In the genomic region with DNA sequence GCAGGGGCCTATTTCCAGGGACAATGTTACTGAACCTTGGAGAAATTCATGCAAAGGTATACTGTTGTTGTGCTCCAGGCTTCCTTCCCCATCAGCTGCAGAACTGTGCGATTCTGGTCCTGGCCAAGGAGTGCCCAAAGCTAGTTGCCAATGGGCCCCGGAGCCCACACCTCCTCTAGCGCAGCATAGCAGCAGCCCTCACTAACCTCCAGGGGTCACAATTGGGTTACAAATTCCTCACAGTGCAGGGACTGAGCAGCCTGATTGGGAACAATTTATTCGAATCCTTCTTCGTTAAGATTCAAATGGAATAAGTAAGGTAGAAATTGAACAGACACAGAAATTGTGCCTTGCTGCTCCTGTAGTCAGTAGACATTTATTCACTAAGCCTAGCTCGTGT, we compare ENCODE assay signal across 8 cellular contexts.
DNase-seq lines count a peak whose midpoint lies in the region; ATAC-seq and TF ChIP-seq lines count a peak whose summit lies in the region.

No MANE protein-coding gene starts in this region.

- peaks cover 17% of the 10 kb centered on the region for H3K36me3 Mint-ChIP-seq in chondrocyte (ENCODE audit: low read depth)

- H3K4me1 Mint-ChIP-seq in chondrocyte (ENCODE audit: low read depth), result no peaks in the 10 kb centered on the region

- DNase-seq in COLO829 (ENCODE audit: low spot score), result peak; percentile 2
- peak; percentile 12 for DNase-seq in NCI-H1694 treated with DMSO at 0.1 percent for 48 hours (lab: John Stamatoyannopoulos, UW)
- no peak for DNase-seq in chondrocyte (ENCODE audit: low spot score)
- DNase-seq in medulla oblongata (ENCODE audit: extremely low spot score), result peak; percentile 88
- no peak for DNase-seq in NCI-H446 treated with DMSO at 0.1 percent for 48 hours (lab: John Stamatoyannopoulos, UW)
- DNase-seq in NCI-H1048 (lab: John Stamatoyannopoulos, UW), result no peak

- peaks cover 23% of the 10 kb centered on the region for H3K9me3 Mint-ChIP-seq in chondrocyte (ENCODE audit: low read depth)

- peak; percentile 63 for TF ChIP-seq CTCF in chondrocyte (IDR thresholded peaks at IDR 0.05)

- no peak overlapping the region for H3K4me3 Mint-ChIP-seq in chondrocyte (ENCODE audit: unreplicated experiment)

- ATAC-seq in GM18909 (IDR thresholded peaks at IDR 0.05; ENCODE audit: poor library complexity, unreplicated experiment) (no peak), HG02973 (IDR thresholded peaks at IDR 0.05; ENCODE audit: unreplicated experiment) (no peak)

- H3K27ac Mint-ChIP-seq in chondrocyte (ENCODE audit: unreplicated experiment), result no peak overlapping the region

- no peaks in the 10 kb centered on the region for H3K27me3 Mint-ChIP-seq in chondrocyte (ENCODE audit: low read depth)

Comparison
In these comparisons a context has a peak if more than half of its experiments do, and no peak if none do; other contexts are left out.
1. DNase-seq: peak in COLO829 (single experiment), NCI-H1694 treated with DMSO at 0.1 percent for 48 hours (single experiment) and medulla oblongata (single experiment); none in chondrocyte (single experiment), NCI-H446 treated with DMSO at 0.1 percent for 48 hours (single experiment) and NCI-H1048 (single experiment).